ENCODE assay signal across 19 cellular contexts in the genomic region with DNA sequence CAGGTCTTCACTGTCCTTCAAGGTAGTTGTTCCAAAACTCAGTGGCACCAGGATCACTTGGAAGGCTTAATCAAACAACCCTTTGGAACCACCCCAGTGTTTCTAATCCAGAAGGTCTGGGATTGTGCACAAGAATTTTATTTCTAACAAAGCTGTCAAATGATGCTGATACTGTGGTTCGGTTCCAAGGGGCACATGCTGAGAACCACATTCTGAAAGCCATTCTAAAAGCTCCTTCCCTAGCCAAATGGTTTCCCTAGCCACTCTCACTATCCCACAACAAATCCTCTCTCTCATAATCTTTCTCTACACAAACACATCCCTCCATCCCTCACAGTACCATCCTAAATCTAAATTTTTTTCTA. TPM values are rescaled to one million over a fixed set of nuclear protein-coding genes. Genes with fewer than 3 reads are reported as not detected.
DNase-seq lines count a peak whose midpoint lies in the region; ATAC-seq and TF ChIP-seq lines count a peak whose summit lies in the region.
"Had no signal": no experiment of that assay in that cellular context is flagged by ENCODE, and none has a peak within 500 bp of the region (broad histone marks: within the 10 kb centered on the region; RNA-seq: fewer than 3 reads in every experiment).

No MANE protein-coding gene starts in this region.

- no peak overlapping the region for H4K5ac ChIP-seq in mesendoderm (ENCODE audit: low read length)

- in situ Hi-C loops in GM23248 (cut with MboI) (loop anchor here (10.0 to 25.0 kb wide), 3 partner anchors 180 to 422 kb away; a partner anchor contains a TSS), astrocyte of the spinal cord (cut with HindIII; ENCODE audit: low sequenced_read_pairs) (no loop called here)

- H3K9ac ChIP-seq in GM23248: no peak overlapping the region
- no peak overlapping the region for H3K9ac ChIP-seq in mesendoderm (ENCODE audit: low read length)
- H3K9ac ChIP-seq: KMS-11, SK-N-SH had no signal

- peaks cover 4% of the 10 kb centered on the region; the same call in 1 of the 2 replicates for H3K9me2 ChIP-seq in GM23248 (ENCODE audit: insufficient read depth)
- H3K9me2 ChIP-seq: SK-N-SH had no signal

- H2BK120ac ChIP-seq in mesendoderm (ENCODE audit: low read depth, low read length): no peak overlapping the region

- POLR2A ChIA-PET in A673 (lab: Charles Lee; ENCODE audit: low non-redundant PET): no interaction called here

- DNase-seq in GM23248: peak; percentile 27
- peak; percentile 5 for DNase-seq in astrocyte of the spinal cord (ENCODE audit: low read depth, low spot score)
- no peak for DNase-seq in mesendoderm
- no peak for DNase-seq in upper lobe of right lung
- no peak for DNase-seq in A673 (ENCODE audit: low spot score)
- no peak for DNase-seq in GM10266 (ENCODE audit: extremely low spot score)
- no peak for DNase-seq in SKM-1 (lab: John Stamatoyannopoulos, UW; ENCODE audit: unreplicated experiment)
- DNase-seq: H7; IMR-90; NCI-H2029 treated with DMSO at 0.1 percent for 48 hours; NCI-H345; NCI-H524; NCI-H774; NK-92 treated with Interleukin-12 subunit alpha and Interleukin-12 subunit beta, amount 100 ng/mL, for 24 hours; SK-N-SH had no signal

- H3K4ac ChIP-seq in mesendoderm (ENCODE audit: low read depth, low read length): peak overlapping the region; percentile 52

- H3K79me2 ChIP-seq in GM23248 (ENCODE audit: insufficient read depth) (no peaks in the 10 kb centered on the region), mesendoderm (ENCODE audit: control insufficient read depth, insufficient read depth, low read length) (no peaks in the 10 kb centered on the region)

- no peak overlapping the region for H3K4me3 ChIP-seq in GM23248
- no peak overlapping the region for H3K4me3 ChIP-seq in astrocyte of the spinal cord (ENCODE audit: low read depth, low read length)
- H3K4me3 ChIP-seq in mesendoderm (ENCODE audit: low read length): no peak overlapping the region
- no peak overlapping the region for H3K4me3 ChIP-seq in upper lobe of right lung
- no peak overlapping the region for H3K4me3 ChIP-seq in A673 (ENCODE audit: low read depth, low read length, poor library complexity, severe bottlenecking)

- H3K36me3 ChIP-seq in GM23248 (ENCODE audit: low read depth): no peaks in the 10 kb centered on the region
- no peaks in the 10 kb centered on the region for H3K36me3 ChIP-seq in mesendoderm (ENCODE audit: control insufficient read depth, insufficient read depth, low read length)
- no peaks in the 10 kb centered on the region for H3K36me3 ChIP-seq in upper lobe of right lung
- no peaks in the 10 kb centered on the region for H3K36me3 ChIP-seq in A673 (ENCODE audit: insufficient read depth, low read length, poor library complexity, severe bottlenecking)

- H4K8ac ChIP-seq in mesendoderm (ENCODE audit: low read depth, low read length): no peak overlapping the region

- intact Hi-C loops in upper lobe of right lung (cut with DNase I) (no loop called here), A673 (cut with micrococcal nuclease; ENCODE audit: unreplicated experiment) (no loop called here)

- H3K18ac ChIP-seq in mesendoderm (ENCODE audit: low read length): no peak overlapping the region

- no peak overlapping the region for H3K56ac ChIP-seq in mesendoderm (ENCODE audit: low read length)

- H3K27ac ChIP-seq in GM23248: peak overlapping the region; percentile 56
- H3K27ac ChIP-seq in mesendoderm (ENCODE audit: low read depth, low read length): peak overlapping the region; percentile 0
- H3K27ac ChIP-seq in upper lobe of right lung: peak overlapping the region; percentile 7
- H3K27ac ChIP-seq in A673 (ENCODE audit: low read depth, low read length, poor library complexity, severe bottlenecking): no peak overlapping the region
- H3K27ac ChIP-seq: KMS-11, RWPE1 had no signal

- no peak overlapping the region for H2BK15ac ChIP-seq in mesendoderm (replicated peaks; ENCODE audit: low read depth)

- no peak overlapping the region for H3K23ac ChIP-seq in mesendoderm (ENCODE audit: low read length)

- 13 to 31% methylated on average over 1 of the region's 1 CpG for WGBS in GM23248 (ENCODE audit: low coverage in 1 of 2, low lambda C conversion rate in 2 of 2, missing lambda C conversion rate in 2 of 2), 2 experiments
- WGBS in mesendoderm (ENCODE audit: extremely low coverage, insufficient coverage, low lambda C conversion rate): no CpG with 5 or more reads among the region's 1 CpG

- H3K4me2 ChIP-seq in GM23248 (ENCODE audit: unreplicated experiment) (peak overlapping the region; percentile 51), mesendoderm (ENCODE audit: low read length) (no peak overlapping the region)
- H3K4me2 ChIP-seq: KMS-11, SK-N-SH had no signal

- peaks cover 33% of the 10 kb centered on the region for H3F3A ChIP-seq in GM23248 (ENCODE audit: insufficient read depth)

- no peaks in the 10 kb centered on the region for H3K79me1 ChIP-seq in mesendoderm (ENCODE audit: low read length)

- H3K4me1 ChIP-seq in GM23248 (ENCODE audit: insufficient read depth) (peaks cover 38% of the 10 kb centered on the region), mesendoderm (ENCODE audit: control insufficient read depth, low read depth, low read length) (no peaks in the 10 kb centered on the region), upper lobe of right lung (peaks cover 10% of the 10 kb centered on the region), A673 (ENCODE audit: insufficient read depth, low read length, poor library complexity, severe bottlenecking) (no peaks in the 10 kb centered on the region)

- H2AK5ac ChIP-seq in mesendoderm (ENCODE audit: low read length): no peak overlapping the region

- TF ChIP-seq CTCF in astrocyte of the spinal cord (IDR thresholded peaks at IDR 0.05; ENCODE audit: low read depth, low read length): no peak
- TF ChIP-seq CTCF in upper lobe of right lung (IDR thresholded peaks at IDR 0.05): no peak
- TF ChIP-seq CTCF in A673 (conservative IDR thresholded peaks at IDR 0.05; ENCODE audit: low read depth, low read length): no peak
- no peak for TF ChIP-seq CTCF in GM10266 (IDR thresholded peaks at IDR 0.05; ENCODE audit: control insufficient read depth, insufficient read depth, low read depth, missing control alignments)

- H3K9me3 ChIP-seq in GM23248 (ENCODE audit: low read depth): no peaks in the 10 kb centered on the region
- no peaks in the 10 kb centered on the region for H3K9me3 ChIP-seq in upper lobe of right lung
- no peaks in the 10 kb centered on the region for H3K9me3 ChIP-seq in A673 (ENCODE audit: low read depth, low read length, poor library complexity, severe bottlenecking)
- H3K9me3 ChIP-seq: SK-N-SH had no signal

- ATAC-seq in upper lobe of right lung: no peak
- no peak for ATAC-seq in GM18867 (IDR thresholded peaks at IDR 0.05; ENCODE audit: unreplicated experiment)

- CTCF ChIA-PET in A673 (lab: Charles Lee): no interaction called here

- H4K20me1 ChIP-seq in GM23248 (ENCODE audit: insufficient read depth): no peaks in the 10 kb centered on the region

- no peak overlapping the region for H2BK5ac ChIP-seq in mesendoderm (ENCODE audit: low read length)

- no peaks in the 10 kb centered on the region for H3K27me3 ChIP-seq in GM23248 (replicated peaks; ENCODE audit: insufficient read depth)
- no peaks in the 10 kb centered on the region for H3K27me3 ChIP-seq in mesendoderm (ENCODE audit: insufficient read depth, low read length, poor library complexity)
- H3K27me3 ChIP-seq in upper lobe of right lung: no peaks in the 10 kb centered on the region
- peaks cover 8% of the 10 kb centered on the region for H3K27me3 ChIP-seq in A673 (replicated peaks; ENCODE audit: insufficient read depth, low read depth, low read length, poor library complexity)

- no TSS peak for BruUV-seq in A673 (replicated peaks; lab: Mats Ljungman, UMichigan)

- no peak overlapping the region for H2AFZ ChIP-seq in GM23248

RNA-seq across cellular contexts. Expression of a gene that starts 52.1 kb away (rescaled TPM):
- 0.11 and 0.13 TPM in 2 replicates for total RNA-seq in GM23248 (2014; rRNA removed; shearing (Covaris generic))
- 0.03 and 0.05 TPM in 2 replicates for polyA plus RNA-seq in GM23248 (2016; fragmentation: Nextera tagmentation; extraction: Ambion mirVana)
- 3.8 TPM for polyA plus RNA-seq in mesendoderm (2013, experiment 1 of 2)
- 4.1 TPM for polyA plus RNA-seq in mesendoderm (2013, experiment 2 of 2)
- total RNA-seq in upper lobe of right lung: 22.1 TPM
- not detected in 2 replicates for total RNA-seq in A673 (2021)
- polyA plus RNA-seq: CD14-positive monocyte, IMR-90, SK-N-SH had no signal

Comparison
In these comparisons a context has a peak if more than half of its experiments do, and no peak if none do; other contexts are left out.
1. DNase-seq: peak in GM23248 (single experiment) and astrocyte of the spinal cord (single experiment); none in mesendoderm (single experiment), upper lobe of right lung (single experiment), A673 (single experiment), GM10266 (single experiment) and SKM-1 (single experiment).
2. RNA of a gene that starts 52.1 kb away (total RNA-seq): 22.1 TPM in upper lobe of right lung (single experiment); 0.11 to 0.13 TPM in GM23248 and not detected in A673; every median in the first group is over 10 times any median in the second.